Comparison of ENCODE assay signal across 8 cellular contexts in the genomic region with DNA sequence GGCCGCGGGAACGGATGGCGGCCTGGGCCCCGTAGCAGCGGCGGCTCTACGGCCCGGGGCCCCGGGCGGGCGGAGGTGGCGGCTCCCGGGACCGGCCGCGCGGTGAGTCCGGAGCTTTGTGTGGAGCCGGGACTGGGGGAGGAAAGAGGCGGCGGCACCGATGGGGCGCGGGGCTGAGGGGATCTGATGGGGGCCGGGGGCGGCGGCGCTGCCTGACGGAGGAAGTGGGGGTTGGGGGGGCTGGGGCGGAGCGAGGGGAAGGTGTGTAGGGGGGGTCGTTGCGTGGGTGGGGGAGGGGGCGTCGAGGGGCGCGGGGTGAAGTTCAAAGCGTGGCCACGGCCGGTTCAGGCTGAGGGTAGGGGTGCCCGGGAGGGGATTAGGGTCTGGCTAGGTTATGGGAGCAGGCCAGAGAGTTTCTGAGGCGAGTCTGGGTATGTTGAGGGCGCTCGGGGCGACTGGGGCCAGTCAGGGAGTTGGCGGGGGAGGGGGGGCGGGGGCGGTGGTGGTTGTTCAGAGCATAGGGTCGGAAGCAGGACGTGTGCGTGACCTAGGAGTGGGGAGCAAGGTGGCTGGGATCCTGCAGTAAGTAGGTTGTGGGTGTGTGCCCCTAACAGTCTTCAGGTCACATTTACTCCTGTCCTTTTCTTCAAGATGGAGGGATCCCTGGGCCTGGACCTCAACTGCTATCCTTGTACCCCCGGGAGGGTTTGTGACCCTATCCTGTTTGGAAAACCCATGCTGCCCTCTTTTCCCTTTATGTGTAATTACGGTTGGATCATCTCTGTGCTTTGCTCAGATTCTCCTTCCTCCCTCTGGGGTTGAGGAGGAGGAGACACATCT. TPM values are rescaled to one million over a fixed set of nuclear protein-coding genes. Genes with fewer than 3 reads are reported as not detected.
DNase-seq lines count a peak whose midpoint lies in the region; ATAC-seq and TF ChIP-seq lines count a peak whose summit lies in the region.

No MANE protein-coding gene starts in this region.

- no peaks in the 10 kb centered on the region for H3K27me3 Mint-ChIP-seq in activated B cell treated with CpG ODN at 0.5 μM for 24 hours

- H3K27ac Mint-ChIP-seq in activated B cell treated with CpG ODN at 0.5 μM for 24 hours: peak overlapping the region; percentile 57

- peak overlapping the region; percentile 85 for H3K4me3 Mint-ChIP-seq in activated B cell treated with CpG ODN at 0.5 μM for 24 hours

- ATAC-seq in GM19025 (IDR thresholded peaks at IDR 0.05; ENCODE audit: low read depth, unreplicated experiment) (peak; percentile 6), activated B cell treated with CpG ODN at 0.5 μM for 24 hours (ENCODE audit: low read depth) (peak; percentile 16), GM18511 (IDR thresholded peaks at IDR 0.05; ENCODE audit: unreplicated experiment) (no peak)

- CTCF ChIA-PET in activated B cell treated with CpG ODN at 0.5 μM for 24 hours (lab: Charles Lee): no interaction called here

- peaks cover 64% of the 10 kb centered on the region for H3K4me1 Mint-ChIP-seq in activated B cell treated with CpG ODN at 0.5 μM for 24 hours

- H3K4me3 ChIP-seq in AG09309 (ENCODE audit: control insufficient read depth, low read depth, low read length) (peak overlapping the region; percentile 64), kidney epithelial cell (ENCODE audit: low read depth, low read length) (peak overlapping the region; percentile 59)

- DNase-seq in AG09309 (ENCODE audit: low read depth) (peak; percentile 56), NCI-H1105 treated with DMSO at 0.1 percent for 48 hours (lab: John Stamatoyannopoulos, UW) (peak; percentile 81), activated B cell treated with CpG ODN at 0.5 μM for 24 hours (no peak), cerebellar cortex (ENCODE audit: low spot score) (peak; percentile 82), kidney epithelial cell (ENCODE audit: low read depth) (peak; percentile 25)
- DNase-seq in stimulated activated CD4-positive, alpha-beta T cell treated with anti-CD3 and anti-CD28 coated beads, Interleukin-15, amount 100 ng/mL, for 24 hours: peak; percentile 48

- no peaks in the 10 kb centered on the region for H3K27me3 ChIP-seq in kidney epithelial cell (ENCODE audit: control insufficient read depth, insufficient read depth, low read length)

- TF ChIP-seq CTCF in AG09309 (IDR thresholded peaks at IDR 0.05; ENCODE audit: control insufficient read depth, insufficient read depth, low read depth, low read length, missing control alignments) (peak; percentile 9), activated B cell treated with CpG ODN at 0.5 μM for 24 hours (IDR thresholded peaks at IDR 0.05) (no peak), kidney epithelial cell (IDR thresholded peaks at IDR 0.05; ENCODE audit: insufficient read depth, low read length, poor library complexity, severe bottlenecking) (no peak)

- H3K36me3 ChIP-seq in kidney epithelial cell (ENCODE audit: control insufficient read depth, insufficient read depth, low read length): no peaks in the 10 kb centered on the region

- intact Hi-C loops in activated B cell treated with CpG ODN at 0.5 μM for 24 hours (cut with micrococcal nuclease): loop anchor here (1.0 to 10.0 kb wide), 4 partner anchors 46 to 364 kb away; a partner anchor contains a TSS

- POLR2A ChIA-PET in activated B cell treated with CpG ODN at 0.5 μM for 24 hours (lab: Charles Lee): interaction anchor here (0.6 to 2.1 kb wide), 5 partner anchors 8 to 375 kb away, joined by 3 to 11 read pairs (median 6); a partner anchor contains a TSS

- H3K9me3 Mint-ChIP-seq in activated B cell treated with CpG ODN at 0.5 μM for 24 hours: no peaks in the 10 kb centered on the region

- no peaks in the 10 kb centered on the region for H3K36me3 Mint-ChIP-seq in activated B cell treated with CpG ODN at 0.5 μM for 24 hours (ENCODE audit: low read depth)

RNA-seq across cellular contexts. Expression of a gene that starts 0.6 kb away (rescaled TPM):
- total RNA-seq in activated B cell treated with CpG ODN at 0.5 μM for 24 hours: 25.9 and 28.6 TPM in 2 replicates
- 18.4 and 19.0 TPM in 2 replicates for total RNA-seq in kidney epithelial cell
